In genomic region chr14:52834440-52834842, GRCh38 we compare ENCODE assay signal across 12 cellular contexts. TPM values are rescaled to one million over a fixed set of nuclear protein-coding genes. Genes with fewer than 3 reads are reported as not detected.
A peak's percentile ranks its signal among the peaks of the same experiment; 100 is the strongest.
DNase-seq lines count a peak whose midpoint lies in the region; ATAC-seq and TF ChIP-seq lines count a peak whose summit lies in the region.
"Had no signal": no experiment of that assay in that cellular context is flagged by ENCODE, and none has a peak within 500 bp of the region (broad histone marks: within the 10 kb centered on the region; RNA-seq: fewer than 3 reads in every experiment).

No MANE protein-coding gene starts in this region.

- no peaks in the 10 kb centered on the region for H4K20me1 ChIP-seq in hepatocyte (ENCODE audit: insufficient read depth, poor library complexity, severe bottlenecking)

- no peak overlapping the region for H3K4me2 ChIP-seq in hepatocyte

- WGBS in hepatocyte (ENCODE audit: low lambda C conversion rate, missing lambda C conversion rate): 57% methylated on average over 1 of the region's 1 CpG

- no peaks in the 10 kb centered on the region for H3K79me2 ChIP-seq in hepatocyte

- H3K9me2 ChIP-seq in hepatocyte (replicated peaks; ENCODE audit: insufficient read depth): no peaks in the 10 kb centered on the region

- H2AFZ ChIP-seq in hepatocyte: no peak overlapping the region

- H3K4me3 ChIP-seq in hepatocyte: no peak overlapping the region

- H3K27ac ChIP-seq in hepatocyte: no peak overlapping the region

- peak overlapping the region; percentile 76 for H3K4me3 Mint-ChIP-seq in HFFc6
- no peak overlapping the region for H3K4me3 Mint-ChIP-seq in activated naive CD8-positive, alpha-beta T cell treated with anti-CD3 and anti-CD28 coated beads, Interleukin-2, amount 50 U/mL, for 24 hours

- TF ChIP-seq CTCF in HFFc6 (IDR thresholded peaks at IDR 0.05) (no peak), hepatocyte (IDR thresholded peaks at IDR 0.05; ENCODE audit: poor library complexity) (no peak)

- H3K9me3 ChIP-seq in hepatocyte (ENCODE audit: low read depth): no peaks in the 10 kb centered on the region

- no peaks in the 10 kb centered on the region for H3K9me3 Mint-ChIP-seq in HFFc6
- H3K9me3 Mint-ChIP-seq in activated naive CD8-positive, alpha-beta T cell treated with anti-CD3 and anti-CD28 coated beads, Interleukin-2, amount 50 U/mL, for 24 hours: no peaks in the 10 kb centered on the region

- H3K27me3 ChIP-seq in hepatocyte: no peaks in the 10 kb centered on the region

- H3K36me3 ChIP-seq in hepatocyte (replicated peaks; ENCODE audit: insufficient read depth, low read depth): no peaks in the 10 kb centered on the region

- H3K27me3 Mint-ChIP-seq in HFFc6 (ENCODE audit: insufficient read depth): no peaks in the 10 kb centered on the region; the same call in 1 of the 2 replicates
- H3K27me3 Mint-ChIP-seq in activated naive CD8-positive, alpha-beta T cell treated with anti-CD3 and anti-CD28 coated beads, Interleukin-2, amount 50 U/mL, for 24 hours: no peaks in the 10 kb centered on the region

- DNase-seq in AG08395 (ENCODE audit: low spot score): peak; percentile 33
- DNase-seq in HFFc6: peak; percentile 82
- DNase-seq in amniotic stem cell (lab: John Stamatoyannopoulos, UW): peak; percentile 69
- peak; percentile 20 for DNase-seq in hepatocyte (ENCODE audit: low spot score)
- no peak for DNase-seq in stimulated activated CD4-positive, alpha-beta T cell treated with anti-CD3 and anti-CD28 coated beads, Interleukin-1b, Interleukin-23, amount 100 ng/mL, for 48 hours
- DNase-seq in NCI-H146 (lab: John Stamatoyannopoulos, UW): no peak
- DNase-seq in activated naive CD8-positive, alpha-beta T cell treated with anti-CD3 and anti-CD28 coated beads, Interleukin-2, amount 50 U/mL, for 24 hours: no peak
- DNase-seq: Calu3; NCI-H510A; stimulated activated CD4-positive, alpha-beta T cell treated with anti-CD3 and anti-CD28 coated beads, Interleukin-2, amount 100 ng/mL, for 48 hours; T-helper 1 cell had no signal

- peak overlapping the region; percentile 95 for H3K27ac Mint-ChIP-seq in HFFc6
- H3K27ac Mint-ChIP-seq in activated naive CD8-positive, alpha-beta T cell treated with anti-CD3 and anti-CD28 coated beads, Interleukin-2, amount 50 U/mL, for 24 hours: no peak overlapping the region

- ATAC-seq in HG03108 (IDR thresholded peaks at IDR 0.05; ENCODE audit: unreplicated experiment): no peak
- ATAC-seq in activated naive CD8-positive, alpha-beta T cell treated with anti-CD3 and anti-CD28 coated beads, Interleukin-2, amount 50 U/mL, for 24 hours: no peak

- peaks cover 58% of the 10 kb centered on the region for H3K4me1 Mint-ChIP-seq in HFFc6 (ENCODE audit: low read depth)
- H3K4me1 Mint-ChIP-seq in activated naive CD8-positive, alpha-beta T cell treated with anti-CD3 and anti-CD28 coated beads, Interleukin-2, amount 50 U/mL, for 24 hours: no peaks in the 10 kb centered on the region

- H3K36me3 Mint-ChIP-seq in HFFc6 (ENCODE audit: low read depth): 0 out of 2 replicates have a peak, but pooled peaks cover 4% of the 10 kb centered on the region
- no peaks in the 10 kb centered on the region for H3K36me3 Mint-ChIP-seq in activated naive CD8-positive, alpha-beta T cell treated with anti-CD3 and anti-CD28 coated beads, Interleukin-2, amount 50 U/mL, for 24 hours (ENCODE audit: low read depth)

- peaks cover 7% of the 10 kb centered on the region for H3K4me1 ChIP-seq in hepatocyte (ENCODE audit: insufficient read depth)

RNA-seq across cellular contexts. Expression of gene GNPNAT1, which starts 43.0 kb away (rescaled TPM):
- total RNA-seq in HFFc6 (2021; fragmentation: NEBNext Ultra II Directional; extraction: Animal tissue kit (Norgen Biotek cat#: 25700)): 10 to 100 TPM; 43.1 to 53.6 (median 47.2) TPM
- total RNA-seq in hepatocyte: 24.5 and 29.4 TPM in 2 replicates
- 14.1 and 22.6 TPM in 2 replicates for polyA plus RNA-seq in hepatocyte

Comparison
In these comparisons a context has a peak if more than half of its experiments do, and no peak if none do; other contexts are left out.
1. DNase-seq: peak in AG08395 (single experiment), HFFc6 (single experiment), amniotic stem cell (single experiment) and hepatocyte (single experiment); none in stimulated activated CD4-positive, alpha-beta T cell treated with anti-CD3 and anti-CD28 coated beads, Interleukin-1b, Interleukin-23, amount 100 ng/mL, for 48 hours (single experiment), NCI-H146 (single experiment) and activated naive CD8-positive, alpha-beta T cell treated with anti-CD3 and anti-CD28 coated beads, Interleukin-2, amount 50 U/mL, for 24 hours (single experiment).